Comparison of ENCODE assay signal across 2 cellular contexts in genomic region chr5:40799248-40799647, GRCh38.
TF ChIP-seq lines count a peak whose summit lies in the region.

No MANE protein-coding gene starts in this region.

TF ChIP-seq in A549, 52 proteins besides CTCF, POLR2A, EP300 and RAD21 (continued from another document):
- no peak for TF ChIP-seq REST (IDR thresholded peaks at IDR 0.05)
- no peak for TF ChIP-seq RCOR1 (IDR thresholded peaks at IDR 0.05; ENCODE audit: low read depth, low read length)
- no peak for TF ChIP-seq NFE2L2 (conservative IDR thresholded peaks at IDR 0.05; ENCODE audit: low read length)
- no peak for TF ChIP-seq SMC3 (IDR thresholded peaks at IDR 0.05)
- no peak for TF ChIP-seq ELK1 (IDR thresholded peaks at IDR 0.05; ENCODE audit: low read depth, low read length)
TF ChIP-seq in A549: peak in this region for 0.

TF ChIP-seq in HEK293, 187 proteins besides CTCF, POLR2A, EP300 and RAD21 (continued from another document):
- TF ChIP-seq INSM2 (tag by site-specific recombination; IDR thresholded peaks at IDR 0.05) (no peak), ELK4 (IDR thresholded peaks at IDR 0.05; ENCODE audit: borderline replicate concordance, low read depth, low read length) (no peak), KLF8 (tag by site-specific recombination; IDR thresholded peaks at IDR 0.05) (no peak), ZNF585B (tag by site-specific recombination; IDR thresholded peaks at IDR 0.05) (no peak), ZNF10 (tag by site-specific recombination; IDR thresholded peaks at IDR 0.05) (no peak), ZNF768 (tag by site-specific recombination; IDR thresholded peaks at IDR 0.05) (no peak), ZNF449 (tag by site-specific recombination; IDR thresholded peaks at IDR 0.05) (no peak), YY2 (tag by site-specific recombination; IDR thresholded peaks at IDR 0.05) (no peak), AEBP2 (tag by site-specific recombination; IDR thresholded peaks at IDR 0.05; ENCODE audit: borderline replicate concordance) (no peak)
